Comparison of ENCODE assay signal across 8 cellular contexts in genomic region chr10:70132098-70133029, GRCh38. TPM values are rescaled to one million over a fixed set of nuclear protein-coding genes. Genes with fewer than 3 reads are reported as not detected.
A peak's percentile ranks its signal among the peaks of the same experiment; 100 is the strongest.
DNase-seq lines count a peak whose midpoint lies in the region; ATAC-seq and TF ChIP-seq lines count a peak whose summit lies in the region.

Gene AIFM2, minus strand, starts transcription at chr10:70132825. Its CDS starts 8,741 bp downstream, at chr10:70124084.

- no peak within 1 kb of the TSS for H2BK20ac ChIP-seq in H9 (ENCODE audit: low read depth, low read length, poor library complexity, severe bottlenecking)

- no peaks in the 10 kb centered on the region for H3K36me3 Mint-ChIP-seq in H9 (ENCODE audit: insufficient read depth in 1 of 3, low read depth in 3 of 3)
- H3K36me3 Mint-ChIP-seq in activated CD8-positive, alpha-beta memory T cell treated with anti-CD3 and anti-CD28 coated beads, Interleukin-2, amount 10 ng/mL, durations not matched to agents 7 days and 5 days: peaks cover 4% of the 10 kb centered on the region

- H4K91ac ChIP-seq in H9 (ENCODE audit: insufficient read length, low read depth, low read length): no peak within 1 kb of the TSS

- H4K5ac ChIP-seq in H9 (ENCODE audit: insufficient read length, low read depth, low read length): no peak within 1 kb of the TSS

- no peaks in the 10 kb centered on the region for H3K79me1 ChIP-seq in H9 (ENCODE audit: insufficient read depth, low read depth, low read length, poor library complexity, severe bottlenecking)

- H2AK5ac ChIP-seq in H9 (ENCODE audit: insufficient read length, low read length): no peak within 1 kb of the TSS

- no peak within 1 kb of the TSS for H2BK5ac ChIP-seq in H9 (ENCODE audit: insufficient read length, low read length)

- H3K23ac ChIP-seq in H9 (ENCODE audit: insufficient read length, low read depth, low read length): no peak within 1 kb of the TSS

- H4K20me1 ChIP-seq in H9 (ENCODE audit: control insufficient read depth, insufficient read depth, insufficient read length): no peaks in the 10 kb centered on the region

- H3K79me2 ChIP-seq in H9 (ENCODE audit: insufficient read depth, low read length): no peaks in the 10 kb centered on the region

- H3K14ac ChIP-seq in H9 (ENCODE audit: insufficient read depth, low read length): peak within 1 kb of the TSS; percentile 85

- peak; percentile 48 for DNase-seq in NCI-H82 (lab: John Stamatoyannopoulos, UW)
- no peak for DNase-seq in NCI-H82 treated with DMSO at 0.1 percent for 48 hours (lab: John Stamatoyannopoulos, UW; ENCODE audit: unreplicated experiment)
- peak; percentile 79 for DNase-seq in H9
- DNase-seq in M059J (ENCODE audit: low read depth): peak; percentile 75
- peak; percentile 65 for DNase-seq in activated CD8-positive, alpha-beta memory T cell treated with anti-CD3 and anti-CD28 coated beads, Interleukin-2, amount 10 ng/mL, durations not matched to agents 7 days and 5 days
- DNase-seq in epithelial cell of proximal tubule (ENCODE audit: low read depth): no peak

- H2AFZ ChIP-seq in H9 (ENCODE audit: low read length): peak within 1 kb of the TSS; percentile 27

- H3K27me3 Mint-ChIP-seq in H9 (ENCODE audit: low read depth): peaks cover 32% of the 10 kb centered on the region
- no peaks in the 10 kb centered on the region for H3K27me3 Mint-ChIP-seq in activated CD8-positive, alpha-beta memory T cell treated with anti-CD3 and anti-CD28 coated beads, Interleukin-2, amount 10 ng/mL, durations not matched to agents 7 days and 5 days

- H3K4ac ChIP-seq in H9 (ENCODE audit: low read depth, low read length): no peak within 1 kb of the TSS

- H3K9me3 ChIP-seq in H9 (ENCODE audit: control insufficient read depth, low read depth, low read length) (no peaks in the 10 kb centered on the region), mucosa of rectum (ENCODE audit: control insufficient read depth in 2 of 2, low read length in 2 of 2) (no peaks in the 10 kb centered on the region), thymus (ENCODE audit: control insufficient read depth) (no peaks in the 10 kb centered on the region)

- peak within 1 kb of the TSS; percentile 67 for H3K4me2 ChIP-seq in H9 (ENCODE audit: insufficient read depth, insufficient read length, low read length)

- no peaks in the 10 kb centered on the region; the same call in 1 of the 2 replicates for H3K27me3 ChIP-seq in H9 (ENCODE audit: insufficient read depth, low read length)
- H3K27me3 ChIP-seq in mucosa of rectum (ENCODE audit: control insufficient read depth in 2 of 2, insufficient read depth in 2 of 2, low read length in 2 of 2): no peaks in the 10 kb centered on the region
- no peaks in the 10 kb centered on the region for H3K27me3 ChIP-seq in thymus (ENCODE audit: control insufficient read depth, insufficient read depth)

- H3K27ac Mint-ChIP-seq in H9: peak within 1 kb of the TSS in 2 of 3 experiments; percentile 60 to 96; a peak in 3 of 7 replicates
- peak within 1 kb of the TSS; percentile 83 for H3K27ac Mint-ChIP-seq in activated CD8-positive, alpha-beta memory T cell treated with anti-CD3 and anti-CD28 coated beads, Interleukin-2, amount 10 ng/mL, durations not matched to agents 7 days and 5 days

- no peak within 1 kb of the TSS for H2BK120ac ChIP-seq in H9 (ENCODE audit: low read depth, low read length, poor library complexity, severe bottlenecking)

- no peak within 1 kb of the TSS for H2BK15ac ChIP-seq in H9 (ENCODE audit: low read depth, low read length)

- H3K9me3 Mint-ChIP-seq in H9: no peaks in the 10 kb centered on the region
- no peaks in the 10 kb centered on the region for H3K9me3 Mint-ChIP-seq in activated CD8-positive, alpha-beta memory T cell treated with anti-CD3 and anti-CD28 coated beads, Interleukin-2, amount 10 ng/mL, durations not matched to agents 7 days and 5 days (ENCODE audit: low read depth)

- H3T11ph ChIP-seq in H9 (ENCODE audit: low read length): no peak within 1 kb of the TSS

- H3K4me3 ChIP-seq in epithelial cell of proximal tubule (ENCODE audit: low read depth, low read length) (peak within 1 kb of the TSS; percentile 80), mucosa of rectum (ENCODE audit: low read length in 2 of 2) (peak within 1 kb of the TSS; percentile 82 to 88), thymus (ENCODE audit: low read length) (peak within 1 kb of the TSS; percentile 59)

- TF ChIP-seq CTCF in H9 (conservative IDR thresholded peaks at IDR 0.05) (peak; percentile 38; the same call in 1 of the 3 replicates), epithelial cell of proximal tubule (conservative IDR thresholded peaks at IDR 0.05; ENCODE audit: low read depth, low read length) (no peak)

- H3K23me2 ChIP-seq in H9 (ENCODE audit: insufficient read length, low read depth, low read length, poor library complexity, severe bottlenecking): peaks cover 13% of the 10 kb centered on the region

- CTCF ChIA-PET in activated CD8-positive, alpha-beta memory T cell treated with anti-CD3 and anti-CD28 coated beads, Interleukin-2, amount 10 ng/mL, durations not matched to agents 7 days and 5 days (lab: Charles Lee): interaction anchor here (1.3 to 3.5 kb wide), 3 partner anchors 14 to 16 kb away, joined by 7 to 16 read pairs (median 15); partner anchors contain the start of gene TYSND1

- peak; percentile 94 for ATAC-seq in activated CD8-positive, alpha-beta memory T cell treated with anti-CD3 and anti-CD28 coated beads, Interleukin-2, amount 10 ng/mL, durations not matched to agents 7 days and 5 days

- H3K27ac ChIP-seq in H9 (ENCODE audit: insufficient read length, low read depth, low read length): no peak within 1 kb of the TSS
- peak within 1 kb of the TSS; percentile 76 to 78 for H3K27ac ChIP-seq in mucosa of rectum (ENCODE audit: low read depth in 2 of 2, low read length in 2 of 2)
- no peak within 1 kb of the TSS for H3K27ac ChIP-seq in thymus (ENCODE audit: low read depth)

- H3K9ac ChIP-seq in H9 (ENCODE audit: extremely low read depth, insufficient read length, low read length): peak within 1 kb of the TSS; percentile 54
- H3K9ac ChIP-seq in mucosa of rectum (ENCODE audit: low read depth in 1 of 2, low read length in 2 of 2): peak within 1 kb of the TSS; percentile 81 to 92

- no peak within 1 kb of the TSS for H3K56ac ChIP-seq in H9 (ENCODE audit: insufficient read length, low read depth, low read length)

- peak within 1 kb of the TSS; percentile 72 for H3K18ac ChIP-seq in H9 (ENCODE audit: insufficient read length, low read depth, low read length)

- no peak within 1 kb of the TSS for H2BK12ac ChIP-seq in H9 (ENCODE audit: insufficient read length, low read depth, low read length)

- H3K4me1 ChIP-seq in H9 (ENCODE audit: insufficient read depth, low read length) (no peaks in the 10 kb centered on the region), mucosa of rectum (ENCODE audit: control insufficient read depth in 2 of 2, insufficient read depth in 2 of 2, low read length in 2 of 2) (peaks cover 19 to 28% of the 10 kb centered on the region in 2 donors), thymus (ENCODE audit: control insufficient read depth, insufficient read depth, low read length) (peaks cover 9% of the 10 kb centered on the region)

- peaks cover 11 to 12% of the 10 kb centered on the region in 2 experiments for H3K4me1 Mint-ChIP-seq in H9
- H3K4me1 Mint-ChIP-seq in activated CD8-positive, alpha-beta memory T cell treated with anti-CD3 and anti-CD28 coated beads, Interleukin-2, amount 10 ng/mL, durations not matched to agents 7 days and 5 days: peaks cover 32% of the 10 kb centered on the region

- H3K36me3 ChIP-seq in mucosa of rectum (ENCODE audit: control insufficient read depth in 2 of 2, insufficient read depth in 2 of 2, low read length in 2 of 2) (peaks cover 0 to 3% of the 10 kb centered on the region in 2 donors), thymus (ENCODE audit: control insufficient read depth, insufficient read depth) (no peaks in the 10 kb centered on the region)

- no CpG with 5 or more reads among the region's 80 CpGs for WGBS in H9 (ENCODE audit: extremely low coverage, insufficient read length, low lambda C conversion rate)
- WGBS in thymus: 10% methylated on average over 80 of the region's 80 CpGs

- H3K4me3 Mint-ChIP-seq in H9: peak within 1 kb of the TSS; percentile 77 to 87
- peak within 1 kb of the TSS; percentile 83 for H3K4me3 Mint-ChIP-seq in activated CD8-positive, alpha-beta memory T cell treated with anti-CD3 and anti-CD28 coated beads, Interleukin-2, amount 10 ng/mL, durations not matched to agents 7 days and 5 days

- H4K8ac ChIP-seq in H9 (replicated peaks; ENCODE audit: insufficient read length, low read depth, low read length): no peak within 1 kb of the TSS

RNA-seq across cellular contexts. Expression of gene AIFM2, which starts in this region (rescaled TPM):
- total RNA-seq in H9 (2021): 4.8 and 5.3 TPM in 2 replicates
- total RNA-seq in M059J (2014; rRNA removed; shearing (Covaris generic)): 3.2 and 8.0 TPM in 2 replicates
- 10 to 100 TPM; 12.6 to 13.8 TPM for total RNA-seq in activated CD8-positive, alpha-beta memory T cell treated with anti-CD3 and anti-CD28 coated beads, Interleukin-2, amount 10 ng/mL, durations not matched to agents 7 days and 5 days
- total RNA-seq in epithelial cell of proximal tubule: 3.7 and 11.6 TPM in 2 replicates
- polyA plus RNA-seq in thymus: 7.5 TPM

Comparison
In these comparisons a context has a peak if more than half of its experiments do, and no peak if none do; other contexts are left out.
1. DNase-seq: peak in NCI-H82 (single experiment), H9 (single experiment), M059J (single experiment) and activated CD8-positive, alpha-beta memory T cell treated with anti-CD3 and anti-CD28 coated beads, Interleukin-2, amount 10 ng/mL, durations not matched to agents 7 days and 5 days (single experiment); none in NCI-H82 treated with DMSO at 0.1 percent for 48 hours (single experiment) and epithelial cell of proximal tubule (single experiment).
2. H3K27ac ChIP-seq: peak in mucosa of rectum (2 of 2); none in H9 (single experiment) and thymus (single experiment).
3. Peak in every context shown above with its lines, with median percentiles within 50 percentile points of each other: H3K4me3 ChIP-seq.